ENCODE assay signal across 9 cellular contexts in genomic region chr16:50593410-50594139, GRCh38. TPM values are rescaled to one million over a fixed set of nuclear protein-coding genes. Genes with fewer than 3 reads are reported as not detected.
DNase-seq lines count a peak whose midpoint lies in the region; ATAC-seq and TF ChIP-seq lines count a peak whose summit lies in the region.
"Had no signal": no experiment of that assay in that cellular context is flagged by ENCODE, and none has a peak within 500 bp of the region (broad histone marks: within the 10 kb centered on the region; RNA-seq: fewer than 3 reads in every experiment).

No MANE protein-coding gene starts in this region.

- no peaks in the 10 kb centered on the region for H4K20me1 ChIP-seq in PC-9 (ENCODE audit: insufficient read depth)

- no peaks in the 10 kb centered on the region for H3K27me3 Mint-ChIP-seq in activated T-helper 2 cell treated with anti-CD3 and anti-CD28 coated beads, Interferon-gamma antibody, Interleukin-2, Interleukin-4, amounts not matched to agents 10 μg/mL and 5 μg/mL and 100 μg/mL, durations not matched to agents 14 hours and 24 hours and 36 hours (ENCODE audit: low read depth)

- H3F3A ChIP-seq in PC-9 (ENCODE audit: insufficient read depth, low read depth): no peaks in the 10 kb centered on the region

- no peak overlapping the region for H3K4me2 ChIP-seq in PC-9

- peaks cover 4% of the 10 kb centered on the region for H3K36me3 Mint-ChIP-seq in activated T-helper 2 cell treated with anti-CD3 and anti-CD28 coated beads, Interferon-gamma antibody, Interleukin-2, Interleukin-4, amounts not matched to agents 10 μg/mL and 5 μg/mL and 100 μg/mL, durations not matched to agents 14 hours and 24 hours and 36 hours (ENCODE audit: low read depth)

- H3K9me3 Mint-ChIP-seq in activated T-helper 2 cell treated with anti-CD3 and anti-CD28 coated beads, Interferon-gamma antibody, Interleukin-2, Interleukin-4, amounts not matched to agents 10 μg/mL and 5 μg/mL and 100 μg/mL, durations not matched to agents 14 hours and 24 hours and 36 hours: peaks cover 4% of the 10 kb centered on the region

- no TSS peak for BruUV-seq in PC-9 (replicated peaks; lab: Mats Ljungman, UMichigan)

- no peaks in the 10 kb centered on the region for H3K4me1 ChIP-seq in PC-9 (replicated peaks; ENCODE audit: insufficient read depth)

- H2AFZ ChIP-seq in PC-9: no peak overlapping the region

- no peaks in the 10 kb centered on the region for H3K9me3 ChIP-seq in PC-9 (ENCODE audit: insufficient read depth, low read depth)

- no peak for ATAC-seq in GM18520 (IDR thresholded peaks at IDR 0.05; ENCODE audit: unreplicated experiment)
- ATAC-seq in GM21619 (IDR thresholded peaks at IDR 0.05; ENCODE audit: unreplicated experiment): no peak

- no peak overlapping the region for H3K27ac Mint-ChIP-seq in activated T-helper 2 cell treated with anti-CD3 and anti-CD28 coated beads, Interferon-gamma antibody, Interleukin-2, Interleukin-4, amounts not matched to agents 10 μg/mL and 5 μg/mL and 100 μg/mL, durations not matched to agents 14 hours and 24 hours and 36 hours

- H3K4me1 Mint-ChIP-seq in activated T-helper 2 cell treated with anti-CD3 and anti-CD28 coated beads, Interferon-gamma antibody, Interleukin-2, Interleukin-4, amounts not matched to agents 10 μg/mL and 5 μg/mL and 100 μg/mL, durations not matched to agents 14 hours and 24 hours and 36 hours (ENCODE audit: low read depth): peaks cover 15% of the 10 kb centered on the region

- DNase-seq in AG04449 (ENCODE audit: low read depth, low spot score) (no peak), HT1080 (ENCODE audit: low read depth) (peak; percentile 15), cardiac fibroblast (ENCODE audit: low read depth in 2 of 2) (peak in 1 of 2 donors; percentile 56), iPS-NIHi7 (ENCODE audit: extremely low spot score) (peak; percentile 84), PC-9 (no peak)
- DNase-seq in activated T-helper 2 cell treated with anti-CD3 and anti-CD28 coated beads, Interferon-gamma antibody, Interleukin-2, Interleukin-4, amounts not matched to agents 10 μg/mL and 5 μg/mL and 100 μg/mL, durations not matched to agents 14 hours and 24 hours and 36 hours (ENCODE audit: low spot score): no peak
- DNase-seq: islet precursor cell had no signal

- H3K27me3 ChIP-seq in PC-9 (ENCODE audit: insufficient read depth, low read depth): no peaks in the 10 kb centered on the region

- no peak overlapping the region for H3K4me3 ChIP-seq in AG04449 (ENCODE audit: low read depth, low read length)
- H3K4me3 ChIP-seq in cardiac fibroblast (replicated peaks in 1 of 2; ENCODE audit: low read depth in 2 of 2, low read length in 2 of 2): no peak overlapping the region
- no peak overlapping the region for H3K4me3 ChIP-seq in PC-9

- POLR2A ChIA-PET in AG04449 (lab: Yijun Ruan, JAX): no interaction called here
- POLR2A ChIA-PET in PC-9 (lab: Charles Lee; ENCODE audit: unreplicated experiment): no interaction called here

- H3K36me3 ChIP-seq in PC-9 (ENCODE audit: low read depth): no peaks in the 10 kb centered on the region

- H3K9me2 ChIP-seq in PC-9 (ENCODE audit: insufficient read depth): no peaks in the 10 kb centered on the region

- no peak overlapping the region for H3K27ac ChIP-seq in PC-9

- intact Hi-C loops in PC-9 (cut with micrococcal nuclease; ENCODE audit: unreplicated experiment): no loop called here
- intact Hi-C loops in activated T-helper 2 cell treated with anti-CD3 and anti-CD28 coated beads, Interferon-gamma antibody, Interleukin-2, Interleukin-4, amounts not matched to agents 10 μg/mL and 5 μg/mL and 100 μg/mL, durations not matched to agents 14 hours and 24 hours and 36 hours (cut with micrococcal nuclease): no loop called here

- H3K4me3 Mint-ChIP-seq in activated T-helper 2 cell treated with anti-CD3 and anti-CD28 coated beads, Interferon-gamma antibody, Interleukin-2, Interleukin-4, amounts not matched to agents 10 μg/mL and 5 μg/mL and 100 μg/mL, durations not matched to agents 14 hours and 24 hours and 36 hours (ENCODE audit: low read depth): no peak overlapping the region

- H3K79me2 ChIP-seq in PC-9 (ENCODE audit: low read depth): no peaks in the 10 kb centered on the region

- peak; percentile 39 for TF ChIP-seq CTCF in AG04449 (IDR thresholded peaks at IDR 0.05; ENCODE audit: insufficient read depth, low read length, missing control alignments)
- peak; percentile 15 for TF ChIP-seq CTCF in cardiac fibroblast (IDR thresholded peaks at IDR 0.05; ENCODE audit: low read depth, low read length)
- TF ChIP-seq CTCF in PC-9 (conservative IDR thresholded peaks at IDR 0.05): no peak

- CTCF ChIA-PET in AG04449 (lab: Yijun Ruan, JAX) (interaction anchor here (0.7 to 7.8 kb wide), 22 partner anchors 9 to 569 kb away, joined by 3 to 147 read pairs (median 4); partner anchors contain the start of gene CNEP1R1), PC-9 (lab: Charles Lee) (interaction anchor here (0.8 kb wide), 1 partner anchor 212 kb away, joined by 23 read pairs; no protein-coding TSS in a partner anchor)

RNA-seq across cellular contexts. Expression of gene NKD1, which starts 45.4 kb away (rescaled TPM):
- total RNA-seq in HT1080 (2014; rRNA removed; shearing (Covaris generic)): 0.10 and 0.37 TPM in 2 replicates
- 0.12 and 0.13 TPM in 2 replicates for polyA plus RNA-seq in HT1080 (2015; cell fraction: cytosol; rRNA removed)
- polyA plus RNA-seq in HT1080 (2015; cell fraction: nucleus; rRNA removed): 0.08 and 0.10 TPM in 2 replicates
- 0.44 and 0.83 TPM in 2 replicates for total RNA-seq in PC-9 (2021)
- total RNA-seq in activated T-helper 2 cell treated with anti-CD3 and anti-CD28 coated beads, Interferon-gamma antibody, Interleukin-2, Interleukin-4, amounts not matched to agents 10 μg/mL and 5 μg/mL and 100 μg/mL, durations not matched to agents 14 hours and 24 hours and 36 hours: 0.96 and 1.8 TPM in 2 replicates

Comparison
In these comparisons a context has a peak if more than half of its experiments do, and no peak if none do; other contexts are left out.
1. DNase-seq: peak in HT1080 (single experiment) and iPS-NIHi7 (single experiment); none in AG04449 (single experiment), PC-9 (0 of 2) and activated T-helper 2 cell treated with anti-CD3 and anti-CD28 coated beads, Interferon-gamma antibody, Interleukin-2, Interleukin-4, amounts not matched to agents 10 μg/mL and 5 μg/mL and 100 μg/mL, durations not matched to agents 14 hours and 24 hours and 36 hours (single experiment).